Comparison of ENCODE assay signal across 27 cellular contexts in genomic region chr6:54602591-54602990, GRCh38.
"Had no signal": no experiment of that assay in that cellular context is flagged by ENCODE, and none has a peak within 500 bp of the region (broad histone marks: within the 10 kb centered on the region; RNA-seq: fewer than 3 reads in every experiment).

No MANE protein-coding gene starts in this region.

- DNase-seq: activated CD4-positive, alpha-beta memory T cell treated with anti-CD3 and anti-CD28 coated beads, Interleukin-2, amount 10 ng/mL, durations not matched to agents 7 days and 5 days; activated CD4-positive, alpha-beta T cell treated with anti-CD3 and anti-CD28 coated beads for 36 hours; activated CD4-positive, alpha-beta T cell treated with anti-CD3 and anti-CD28 coated beads, Interleukin-2, amount 10 ng/mL, durations not matched to agents 7 days and 5 days; activated CD4-positive, alpha-beta T cell treated with anti-CD3 and anti-CD28 coated beads, Interleukin-2, amount 50 U/mL, for 4 hours; activated CD4-positive, CD25-positive, alpha-beta regulatory T cell; activated CD4-positive, CD25-positive, alpha-beta regulatory T cell treated with anti-CD3 and anti-CD28 coated beads, Interleukin-2, amount 50 U/mL, for 72 hours; activated CD8-positive, alpha-beta memory T cell treated with anti-CD3 and anti-CD28 coated beads, Interleukin-2, amount 50 U/mL, for 48 hours; activated gamma-delta T cell; activated naive CD4-positive, alpha-beta T cell; activated naive CD4-positive, alpha-beta T cell treated with anti-CD3 and anti-CD28 coated beads, Interleukin-2, amount 10 ng/mL, durations not matched to agents 7 days and 5 days; activated naive CD8-positive, alpha-beta T cell treated with anti-CD3 and anti-CD28 coated beads, Interleukin-2, amount 10 ng/mL, durations not matched to agents 7 days and 5 days; activated T-cell treated with anti-CD3 and anti-CD28 coated beads for 4 hours; activated T-cell treated with anti-CD3 and anti-CD28 coated beads, Interleukin-2, amount 50 U/mL, for 24 hours; activated T-cell treated with anti-CD3 and anti-CD28 coated beads, Interleukin-2, amount 50 U/mL, for 72 hours; central memory CD4-positive, alpha-beta T cell; cerebellar nuclear complex; colonic mucosa; effector CD8-positive, alpha-beta T cell; head of caudate nucleus; T-helper 1 cell; T-helper 17 cell; T1000 had no signal

- H3K9me3 ChIP-seq: ascending aorta, breast epithelium, colonic mucosa had no signal

- H3K4me3 ChIP-seq: ascending aorta, breast epithelium, cardiac muscle cell, colonic mucosa had no signal

- H3K36me3 ChIP-seq: ascending aorta, breast epithelium, cardiac muscle cell, colonic mucosa had no signal

- H3K4me1 ChIP-seq: ascending aorta, breast epithelium, colonic mucosa had no signal

- H3K27me3 ChIP-seq: ascending aorta, breast epithelium, cardiac muscle cell, colonic mucosa had no signal

- ATAC-seq: activated CD4-positive, alpha-beta T cell treated with anti-CD3 and anti-CD28 coated beads for 36 hours; activated naive CD4-positive, alpha-beta T cell treated with anti-CD3 and anti-CD28 coated beads, Interleukin-2, amount 50 U/mL, for 72 hours; activated T-cell treated with anti-CD3 and anti-CD28 coated beads, Interleukin-2, amount 50 U/mL, for 72 hours; esophagus mucosa; T-helper 17 cell had no signal

- H3K27ac ChIP-seq: ascending aorta, breast epithelium, cardiac muscle cell, colonic mucosa had no signal
